In the genomic region with DNA sequence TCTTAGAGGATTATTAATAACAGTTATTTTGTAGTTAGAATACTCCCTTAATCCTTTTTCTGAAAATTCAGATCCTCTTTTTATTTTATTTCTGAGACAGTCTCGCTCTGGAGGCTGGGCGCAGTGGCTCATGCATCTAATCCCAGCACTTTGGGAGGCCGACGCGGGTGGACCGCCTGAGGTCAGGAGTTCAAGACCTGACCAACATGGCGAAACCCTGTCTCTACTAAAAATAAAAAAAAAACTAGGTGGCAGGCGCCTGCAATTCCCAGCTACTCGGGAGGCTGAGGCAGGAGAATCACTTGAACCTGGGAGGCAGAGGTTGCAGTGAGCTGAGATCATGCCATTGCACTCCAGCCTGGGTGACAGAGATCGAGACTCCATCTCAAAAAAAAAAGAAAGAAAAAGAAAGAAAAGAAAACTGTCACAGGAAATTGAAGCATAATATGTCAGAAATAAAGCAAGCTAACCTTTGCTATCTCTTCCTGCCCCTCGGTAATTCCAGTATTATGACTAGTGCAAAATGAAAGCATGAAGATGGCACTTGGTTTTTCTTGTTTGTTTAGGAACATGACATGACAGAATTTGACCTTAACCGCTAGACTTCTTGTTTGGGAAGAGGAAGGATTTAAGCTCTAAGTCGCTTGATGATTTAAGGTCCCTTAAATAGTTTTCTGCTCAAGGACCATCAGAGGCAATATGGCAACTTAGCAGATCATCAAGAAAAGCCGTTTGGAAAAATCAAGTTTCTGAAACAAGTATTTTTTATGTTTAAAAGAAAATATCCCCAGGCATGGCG, we compare ENCODE assay signal across 1 cellular context.
TF ChIP-seq lines count a peak whose summit lies in the region.

No MANE protein-coding gene starts in this region.

TF ChIP-seq in GM23338, 12 proteins besides CTCF, POLR2A, EP300 and RAD21 (continued from another document):
- TF ChIP-seq REST (IDR thresholded peaks at IDR 0.05; ENCODE audit: unreplicated experiment) (no peak), ZNF114 (CRISPR knock-in tag; IDR thresholded peaks at IDR 0.05) (no peak), CREB1 (CRISPR knock-in tag; IDR thresholded peaks at IDR 0.05; ENCODE audit: low read depth) (no peak), JUNB (IDR thresholded peaks at IDR 0.05; ENCODE audit: unreplicated experiment) (no peak)
